17 cellular contexts compared by ENCODE assay signal in the genomic region with DNA sequence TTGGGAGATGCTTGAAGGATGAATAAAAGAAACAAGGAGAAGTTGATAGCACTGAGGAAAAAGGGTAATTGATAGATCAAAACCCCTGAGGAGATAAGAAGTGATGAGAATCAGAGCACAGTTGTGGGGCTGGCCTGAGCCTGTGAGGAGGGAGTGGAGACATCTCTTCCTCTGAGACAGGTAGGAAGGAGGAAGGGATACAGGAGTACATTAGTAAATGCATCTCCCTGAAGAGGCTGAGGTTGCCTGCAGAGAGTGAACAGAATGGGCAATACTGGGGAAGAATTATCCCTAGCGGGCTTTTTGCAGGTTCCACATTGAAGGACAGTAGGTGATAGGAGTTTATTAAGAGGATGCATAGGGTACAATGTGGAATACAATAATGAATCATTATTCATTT.
"Had no signal": no experiment of that assay in that cellular context is flagged by ENCODE, and none has a peak within 500 bp of the region (broad histone marks: within the 10 kb centered on the region; RNA-seq: fewer than 3 reads in every experiment).

No MANE protein-coding gene starts in this region.

- H3K9me3 Mint-ChIP-seq: activated CD4-positive, alpha-beta memory T cell treated with anti-CD3 and anti-CD28 coated beads, Interleukin-2, amount 10 ng/mL, durations not matched to agents 7 days and 5 days; activated T-cell treated with anti-CD3 and anti-CD28 coated beads, Interleukin-2, amount 50 U/mL, for 4 hours; neural crest cell; stimulated activated memory B cell treated with anti-CD40 and anti-IgM and Interleukin-4, amounts not matched to agents 10 μg/mL and 1 μg/mL and 100 μg/mL, for 72 hours had no signal

- ATAC-seq: esophagus mucosa; gastroesophageal sphincter; heart left ventricle; stimulated activated memory B cell treated with anti-CD40 and anti-IgM and Interleukin-4, amounts not matched to agents 10 μg/mL and 1 μg/mL and 100 μg/mL, for 72 hours had no signal

- H3K4me1 ChIP-seq: ascending aorta, gastroesophageal sphincter, heart left ventricle, left lung, prostate gland, right atrium auricular region, tibial artery had no signal

- H3K27ac Mint-ChIP-seq: activated CD4-positive, alpha-beta memory T cell treated with anti-CD3 and anti-CD28 coated beads, Interleukin-2, amount 10 ng/mL, durations not matched to agents 7 days and 5 days; activated CD4-positive, alpha-beta T cell treated with anti-CD3 and anti-CD28 coated beads for 36 hours; stimulated activated memory B cell treated with anti-CD40 and anti-IgM and Interleukin-4, amounts not matched to agents 10 μg/mL and 1 μg/mL and 100 μg/mL, for 72 hours had no signal

- H3K27me3 ChIP-seq: ascending aorta, heart left ventricle, left lung, right atrium auricular region, tibial artery had no signal

- FAIRE-seq: bronchial epithelial cell had no signal

- H3K9me3 ChIP-seq: ascending aorta, gastroesophageal sphincter, heart left ventricle, left lung, prostate gland, right atrium auricular region, tibial artery had no signal

- DNase-seq: cerebellar nuclear complex; effector CD8-positive, alpha-beta T cell; heart left ventricle; left lung; SW 1271; tibial artery had no signal

- H3K36me3 Mint-ChIP-seq: stimulated activated memory B cell treated with anti-CD40 and anti-IgM and Interleukin-4, amounts not matched to agents 10 μg/mL and 1 μg/mL and 100 μg/mL, for 72 hours had no signal

- H3K4me3 Mint-ChIP-seq: activated CD4-positive, alpha-beta memory T cell treated with anti-CD3 and anti-CD28 coated beads, Interleukin-2, amount 10 ng/mL, durations not matched to agents 7 days and 5 days; activated CD4-positive, alpha-beta T cell treated with anti-CD3 and anti-CD28 coated beads for 36 hours; activated T-cell treated with anti-CD3 and anti-CD28 coated beads, Interleukin-2, amount 50 U/mL, for 4 hours; neural crest cell; stimulated activated memory B cell treated with anti-CD40 and anti-IgM and Interleukin-4, amounts not matched to agents 10 μg/mL and 1 μg/mL and 100 μg/mL, for 72 hours had no signal

- H3K36me3 ChIP-seq: ascending aorta, gastroesophageal sphincter, heart left ventricle, left lung, prostate gland, right atrium auricular region, tibial artery had no signal

- H3K4me3 ChIP-seq: ascending aorta, gastroesophageal sphincter, heart left ventricle, left lung, prostate gland, right atrium auricular region, tibial artery had no signal

- H3K4me1 Mint-ChIP-seq: stimulated activated memory B cell treated with anti-CD40 and anti-IgM and Interleukin-4, amounts not matched to agents 10 μg/mL and 1 μg/mL and 100 μg/mL, for 72 hours had no signal

- H3K27ac ChIP-seq: ascending aorta, gastroesophageal sphincter, heart left ventricle, left lung, prostate gland, right atrium auricular region, tibial artery had no signal
